ENCODE assay signal across 8 cellular contexts in the genomic region with DNA sequence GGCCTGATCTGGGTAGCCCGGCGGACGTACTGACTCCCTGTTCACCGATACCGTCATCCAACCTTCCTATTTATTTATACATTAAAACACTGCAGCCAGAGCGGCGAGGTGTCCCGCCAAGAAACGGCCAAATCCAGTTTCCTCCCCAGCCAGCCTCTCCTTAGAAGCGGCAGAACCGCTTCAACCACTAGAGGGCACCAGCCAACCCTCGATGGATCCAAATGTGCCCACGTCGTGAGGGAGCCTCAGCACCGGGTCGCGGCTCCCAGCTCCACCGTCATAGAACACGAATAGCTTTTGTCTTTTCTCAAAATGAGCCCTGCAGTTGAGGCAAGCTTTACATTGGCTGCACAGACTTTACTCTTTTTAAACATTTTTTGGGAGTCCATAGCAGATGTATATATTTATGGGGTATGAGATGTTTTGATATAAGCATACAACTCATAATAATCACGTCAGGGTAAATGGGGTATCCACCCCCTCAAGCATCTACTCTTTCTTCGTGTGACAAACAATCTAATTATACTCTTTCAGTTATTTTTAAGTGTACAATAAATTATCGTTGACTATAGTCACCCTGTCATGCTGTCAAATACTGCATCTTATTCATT. TPM values are rescaled to one million over a fixed set of nuclear protein-coding genes. Genes with fewer than 3 reads are reported as not detected.
DNase-seq lines count a peak whose midpoint lies in the region; ATAC-seq and TF ChIP-seq lines count a peak whose summit lies in the region.

No MANE protein-coding gene starts in this region.

- H3K27me3 ChIP-seq in GM23338 (ENCODE audit: insufficient read depth) (peaks cover 35% of the 10 kb centered on the region), foreskin keratinocyte (peaks cover 32% of the 10 kb centered on the region)

- peaks cover 9% of the 10 kb centered on the region; the same call in 2 of the 3 replicates for H3K4me1 Mint-ChIP-seq in GM23338

- H3K4me2 ChIP-seq in GM23338: peak overlapping the region; percentile 96

- H3K36me3 ChIP-seq in GM23338 (ENCODE audit: insufficient read depth): no peaks in the 10 kb centered on the region

- H3K9me3 Mint-ChIP-seq in GM23338: peaks cover 3% of the 10 kb centered on the region; the same call in 2 of the 3 replicates

- peak; percentile 95 to 96 for TF ChIP-seq CTCF in GM23338 (conservative IDR thresholded peaks at IDR 0.05; ENCODE audit: low read depth in 2 of 2)
- peak; percentile 88 for TF ChIP-seq CTCF in LNCAP (IDR thresholded peaks at IDR 0.05)
- peak; percentile 90 for TF ChIP-seq CTCF in foreskin keratinocyte (conservative IDR thresholded peaks at IDR 0.05)

- no peak overlapping the region for H3K27ac ChIP-seq in GM23338 (ENCODE audit: low read depth)
- no peak overlapping the region for H3K27ac ChIP-seq in foreskin keratinocyte
- H3K27ac ChIP-seq in substantia nigra (ENCODE audit: low read depth, low read length, poor library complexity, severe bottlenecking): no peak overlapping the region

- no peak overlapping the region for H3K27ac Mint-ChIP-seq in GM23338

- peaks cover 4% of the 10 kb centered on the region; the same call in 1 of the 2 replicates for H3K9me2 ChIP-seq in GM23338 (ENCODE audit: insufficient read depth)

- H3K36me3 Mint-ChIP-seq in GM23338 (ENCODE audit: low read depth): no peaks in the 10 kb centered on the region; the same call in 2 of the 3 replicates

- DNase-seq in EL (peak; percentile 76), GM23338 (ENCODE audit: low spot score) (peak; percentile 94), SHP77 treated with DMSO at 0.1 percent for 48 hours (lab: John Stamatoyannopoulos, UW) (peak; percentile 38), foreskin keratinocyte (peak in 1 of 2 donors; percentile 50), non-pigmented ciliary epithelial cell (ENCODE audit: low read depth) (peak; percentile 30), substantia nigra (lab: John Stamatoyannopoulos, UW) (peak in 47 of 49 donors; percentile 2 to 79 (median 49))
- peak; percentile 63 for DNase-seq in activated T-helper 9 cell treated with anti-CD3 and anti-CD28 coated beads, Interleukin-2, amount 50 U/mL, for 16 hours (ENCODE audit: low read depth)

- ATAC-seq in GM23338 (peak; percentile 92), foreskin keratinocyte (peak; percentile 91)

- peaks cover 43% of the 10 kb centered on the region for H3K27me3 Mint-ChIP-seq in GM23338 (ENCODE audit: insufficient read depth, low read depth, poor library complexity)

- H3K4me1 ChIP-seq in GM23338 (ENCODE audit: insufficient read depth) (peaks cover 3% of the 10 kb centered on the region; the same call in 1 of the 2 replicates), foreskin keratinocyte (no peaks in the 10 kb centered on the region)

- H3K4me3 Mint-ChIP-seq in GM23338: peak overlapping the region; percentile 69

- H3K4me3 ChIP-seq in GM23338: peak overlapping the region; percentile 54

- peak overlapping the region; percentile 100 for H2AFZ ChIP-seq in GM23338

- no peaks in the 10 kb centered on the region for H4K20me1 ChIP-seq in GM23338 (replicated peaks; ENCODE audit: insufficient read depth)

- H3K79me2 ChIP-seq in GM23338 (replicated peaks; ENCODE audit: insufficient read depth): no peaks in the 10 kb centered on the region

- H3F3A ChIP-seq in GM23338 (replicated peaks; ENCODE audit: low read depth): no peaks in the 10 kb centered on the region

TF ChIP-seq in GM23338, 12 proteins besides CTCF, POLR2A, EP300 and RAD21 (continues in another document):
- no peak for TF ChIP-seq REST (IDR thresholded peaks at IDR 0.05; ENCODE audit: unreplicated experiment)
- no peak for TF ChIP-seq ZNF114 (CRISPR knock-in tag; IDR thresholded peaks at IDR 0.05)
- TF ChIP-seq CREB1 (CRISPR knock-in tag; IDR thresholded peaks at IDR 0.05; ENCODE audit: low read depth): no peak
- TF ChIP-seq POLR2AphosphoS5 (IDR thresholded peaks at IDR 0.05; ENCODE audit: low read depth): no peak
- no peak for TF ChIP-seq NANOG (IDR thresholded peaks at IDR 0.05; ENCODE audit: borderline replicate concordance)
- TF ChIP-seq JUNB (IDR thresholded peaks at IDR 0.05; ENCODE audit: unreplicated experiment): no peak
- TF ChIP-seq, protein P1, sequence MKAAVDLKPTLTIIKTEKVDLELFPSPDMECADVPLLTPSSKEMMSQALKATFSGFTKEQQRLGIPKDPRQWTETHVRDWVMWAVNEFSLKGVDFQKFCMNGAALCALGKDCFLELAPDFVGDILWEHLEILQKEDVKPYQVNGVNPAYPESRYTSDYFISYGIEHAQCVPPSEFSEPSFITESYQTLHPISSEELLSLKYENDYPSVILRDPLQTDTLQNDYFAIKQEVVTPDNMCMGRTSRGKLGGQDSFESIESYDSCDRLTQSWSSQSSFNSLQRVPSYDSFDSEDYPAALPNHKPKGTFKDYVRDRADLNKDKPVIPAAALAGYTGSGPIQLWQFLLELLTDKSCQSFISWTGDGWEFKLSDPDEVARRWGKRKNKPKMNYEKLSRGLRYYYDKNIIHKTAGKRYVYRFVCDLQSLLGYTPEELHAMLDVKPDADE (IDR thresholded peaks at IDR 0.05): no peak
- TF ChIP-seq STAT1 (IDR thresholded peaks at IDR 0.05; ENCODE audit: unreplicated experiment): no peak

RNA-seq across cellular contexts. Expression of gene HELT, which starts 13.0 kb away (rescaled TPM):
- not detected in 2 replicates for total RNA-seq in GM23338 (2014; rRNA removed; shearing (Covaris generic))
- polyA plus RNA-seq in GM23338 (2016; fragmentation: Nextera tagmentation; extraction: Ambion mirVana) (0.28 TPM in 1 of 2 replicates, not detected in the other), foreskin keratinocyte (not detected in 2 replicates)
- not detected in 2 replicates for total RNA-seq in foreskin keratinocyte
